Comparison of ENCODE assay signal across 14 cellular contexts in the genomic region with DNA sequence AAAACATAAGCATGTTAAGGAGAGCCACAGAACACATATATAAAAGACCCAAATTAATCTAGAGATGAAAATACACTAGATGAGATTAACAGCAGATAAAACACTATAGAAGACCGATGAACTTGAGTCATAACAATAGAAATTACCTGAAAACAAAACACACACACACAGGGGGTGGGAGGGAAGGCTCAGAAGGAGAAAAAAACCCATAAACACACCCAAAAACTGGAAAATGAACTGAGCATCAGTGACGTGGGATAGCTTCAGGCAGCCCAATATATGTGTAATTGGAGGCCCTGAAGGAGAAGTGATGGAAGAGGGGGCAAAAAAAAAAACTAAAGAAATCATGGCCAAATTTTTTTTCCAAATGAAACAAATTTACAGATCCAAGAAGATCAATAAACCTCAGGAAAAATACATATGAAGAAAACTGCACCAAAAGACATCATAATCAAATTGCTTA. TPM values are rescaled to one million over a fixed set of nuclear protein-coding genes. Genes with fewer than 3 reads are reported as not detected.
DNase-seq lines count a peak whose midpoint lies in the region; ATAC-seq lines count a peak whose summit lies in the region.
"Had no signal": no experiment of that assay in that cellular context is flagged by ENCODE, and none has a peak within 500 bp of the region (broad histone marks: within the 10 kb centered on the region; RNA-seq: fewer than 3 reads in every experiment).

No MANE protein-coding gene starts in this region.

- no peak for DNase-seq in activated CD4-positive, CD25-positive, alpha-beta regulatory T cell treated with anti-CD3 and anti-CD28 coated beads, Interleukin-2, amount 50 U/mL, for 72 hours
- DNase-seq in immature natural killer cell (no peak), hippocampal formation (lab: John Stamatoyannopoulos, UW) (no peak), GM19240 (ENCODE audit: insufficient read length, low spot score) (no peak), C1 segment of cervical spinal cord (lab: John Stamatoyannopoulos, UW) (no peak)
- DNase-seq: amniotic stem cell; DND-41; effector CD8-positive, alpha-beta T cell; head of caudate nucleus; mesenchymal stem cell; NCI-H1092 treated with DMSO at 0.1 percent for 48 hours had no signal

- H3K4me1 Mint-ChIP-seq in immature natural killer cell: peaks cover 44 to 76% of the 10 kb centered on the region in 2 donors

- peaks cover 0 to 2% (median 1%) of the 10 kb centered on the region in 3 donors for H3K27me3 Mint-ChIP-seq in immature natural killer cell (ENCODE audit: low read depth in 3 of 3)

- peak overlapping the region in 1 of 5 donors; percentile 82 for H3K4me3 Mint-ChIP-seq in immature natural killer cell

- ATAC-seq in activated CD4-positive, CD25-positive, alpha-beta regulatory T cell treated with anti-CD3 and anti-CD28 coated beads, Interleukin-2, amount 50 U/mL, for 24 hours: peak; percentile 28 to 77
- ATAC-seq in GM21528 (IDR thresholded peaks at IDR 0.05; ENCODE audit: low FRiP score, unreplicated experiment): peak; percentile 39
- ATAC-seq in HG03521 (IDR thresholded peaks at IDR 0.05; ENCODE audit: unreplicated experiment): peak; percentile 20

- H3K27ac Mint-ChIP-seq in immature natural killer cell: peak overlapping the region in 5 of 6 donors; percentile 69 to 90 (median 84)

- H3K9me3 Mint-ChIP-seq in immature natural killer cell: no peaks in the 10 kb centered on the region

- H3K36me3 Mint-ChIP-seq in immature natural killer cell: peaks cover 11 to 23% (median 15%) of the 10 kb centered on the region in 3 donors

RNA-seq across cellular contexts. Expression of a gene that starts 11.4 kb away (rescaled TPM):
- polyA plus RNA-seq in immature natural killer cell: 10 to 100 TPM; 60.7 to 98.3 (median 90.8) TPM

RNA-seq across cellular contexts. Expression of a gene that starts 56.0 kb away (rescaled TPM):
- 100 to 1,000 TPM in 2 of 3 donors, 10 to 100 TPM in 1; 81.6 to 149 (median 104) TPM for polyA plus RNA-seq in immature natural killer cell
